1 cellular context compared by ENCODE assay signal in the genomic region with DNA sequence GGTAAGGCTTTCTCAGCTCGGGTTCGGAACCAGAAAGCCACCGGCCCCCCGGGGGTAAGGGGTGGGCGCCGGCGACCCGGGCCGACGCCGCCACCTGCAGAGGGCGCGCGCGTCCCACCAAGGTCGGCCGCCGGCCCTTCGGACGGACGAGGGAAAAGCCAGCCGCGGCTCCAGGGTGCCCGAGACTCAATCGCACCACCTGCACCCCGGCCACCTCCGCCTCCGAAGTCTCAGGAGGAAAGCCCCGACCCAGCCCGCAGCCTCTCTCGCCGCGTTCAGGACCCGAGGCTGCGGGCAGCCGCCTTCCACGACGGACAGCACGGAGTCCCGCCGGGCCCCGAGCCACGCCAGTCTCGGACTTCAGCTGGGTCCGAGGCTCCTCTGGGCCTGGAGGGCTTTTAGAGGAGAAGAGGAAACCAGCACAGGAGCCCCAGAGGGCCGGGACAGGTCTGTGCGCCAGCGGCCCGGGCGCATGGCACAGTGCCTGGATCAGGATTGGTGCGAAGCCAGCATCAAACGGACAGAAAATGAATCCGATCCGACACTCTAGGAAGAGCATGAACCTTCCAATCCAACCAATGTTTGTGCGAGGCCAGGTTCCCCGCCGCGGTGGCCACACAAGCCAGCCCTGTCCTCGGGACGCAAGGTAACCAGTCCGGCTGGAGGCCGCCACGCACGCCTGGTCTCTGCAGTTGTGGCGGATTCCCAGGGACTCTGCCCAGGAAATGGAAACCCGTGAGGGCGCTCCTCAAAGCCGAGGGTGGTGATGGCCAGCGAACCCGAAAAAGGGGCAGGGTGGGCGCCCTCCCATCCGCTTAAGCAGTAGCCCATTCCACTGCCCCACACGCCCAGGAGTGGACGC.
TF ChIP-seq lines count a peak whose summit lies in the region.

No MANE protein-coding gene starts in this region.

TF ChIP-seq in endothelial cell of umbilical vein, 7 proteins besides CTCF, POLR2A, EP300 and RAD21:
- TF ChIP-seq, protein P1, sequence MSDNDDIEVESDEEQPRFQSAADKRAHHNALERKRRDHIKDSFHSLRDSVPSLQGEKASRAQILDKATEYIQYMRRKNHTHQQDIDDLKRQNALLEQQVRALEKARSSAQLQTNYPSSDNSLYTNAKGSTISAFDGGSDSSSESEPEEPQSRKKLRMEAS (IDR thresholded peaks at IDR 0.05; ENCODE audit: insufficient read depth, insufficient read length): no peak
- TF ChIP-seq MYC (IDR thresholded peaks at IDR 0.05; ENCODE audit: low read depth, low read length) (no peak), EZH2 (IDR thresholded peaks at IDR 0.05; ENCODE audit: borderline replicate concordance, low read depth, low read length, severe bottlenecking) (peak; percentile 48)
